ENCODE assay signal across 35 cellular contexts in the genomic region with DNA sequence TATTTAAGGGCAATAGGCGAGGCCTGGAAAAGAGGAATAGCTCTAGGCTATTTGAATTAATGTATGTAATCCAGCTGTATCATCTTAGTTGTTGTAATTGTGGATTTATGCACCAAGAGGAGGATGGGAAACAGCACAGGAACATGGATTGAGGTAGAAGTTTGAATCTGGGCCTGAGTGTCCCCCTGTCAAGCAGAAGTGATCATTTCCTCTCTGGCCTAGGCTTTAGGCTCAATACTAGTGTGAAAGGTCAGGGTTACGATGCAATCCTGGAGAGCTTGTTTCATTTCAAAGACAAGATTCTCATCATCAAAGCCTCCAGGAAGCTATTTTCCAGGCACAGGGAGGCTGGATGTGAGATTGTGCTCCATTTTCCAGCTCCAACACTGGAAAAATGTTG.
"Had no signal": no experiment of that assay in that cellular context is flagged by ENCODE, and none has a peak within 500 bp of the region (broad histone marks: within the 10 kb centered on the region; RNA-seq: fewer than 3 reads in every experiment).

No MANE protein-coding gene starts in this region.

- H3K27ac Mint-ChIP-seq: activated B cell treated with CpG ODN at 0.5 μM for 24 hours; activated CD4-positive, alpha-beta memory T cell treated with anti-CD3 and anti-CD28 coated beads for 36 hours; activated CD4-positive, alpha-beta T cell treated with anti-CD3 and anti-CD28 coated beads, Interleukin-2, amount 10 ng/mL, durations not matched to agents 24 days and 14 days; activated CD8-positive, alpha-beta T cell treated with anti-CD3 and anti-CD28 coated beads for 36 hours; activated naive CD4-positive, alpha-beta T cell treated with anti-CD3 and anti-CD28 coated beads for 36 hours; activated naive CD4-positive, alpha-beta T cell treated with anti-CD3 and anti-CD28 coated beads, Interleukin-2, amount 50 U/mL, for 72 hours; activated naive CD8-positive, alpha-beta T cell treated with anti-CD3 and anti-CD28 coated beads for 36 hours; activated T-helper 1 cell treated with anti-CD3 and anti-CD28 coated beads, Interleukin-12 subunit alpha, Interleukin-12 subunit beta, Interleukin-2, Interleukin-4 antibody, amounts not matched to agents 30 ng/mL and 10 ng/mL and 1 ng/mL, durations not matched to agents 14 hours and 24 hours and 36 hours; activated T-helper 17 cell treated with anti-CD3 and anti-CD28 coated beads, Interleukin-2, amount 50 U/mL, for 72 hours; T-helper 1 cell treated with Interleukin-12 subunit alpha and Interleukin-12 subunit beta and Interleukin-4 antibody, amounts not matched to agents 30 μg/mL and 1 μg/mL, for 36 hours; T-helper 2 cell treated with Interferon-gamma antibody and Interleukin-4, amounts not matched to agents 5 μg/mL and 100 μg/mL, for 36 hours had no signal

- ATAC-seq: activated CD8-positive, alpha-beta T cell treated with anti-CD3 and anti-CD28 coated beads for 36 hours; activated naive CD4-positive, alpha-beta T cell treated with anti-CD3 and anti-CD28 coated beads, Interleukin-2, amount 50 U/mL, for 72 hours; activated T-cell treated with anti-CD3 and anti-CD28 coated beads, Interleukin-2, amount 50 U/mL, for 4 hours; activated T-cell treated with anti-CD3 and anti-CD28 coated beads, Interleukin-2, amount 50 U/mL, for 72 hours; activated T-helper 17 cell treated with anti-CD3 and anti-CD28 coated beads, Interleukin-2, amount 50 U/mL, for 72 hours; body of pancreas had no signal

- H3K36me3 ChIP-seq: adrenal gland, brain microvascular endothelial cell, breast epithelium had no signal

- H3K9me3 ChIP-seq: adrenal gland, body of pancreas had no signal

- H3K4me3 ChIP-seq: adrenal gland, body of pancreas, breast epithelium had no signal

- H3K36me3 Mint-ChIP-seq: activated CD4-positive, alpha-beta memory T cell treated with anti-CD3 and anti-CD28 coated beads for 36 hours; activated naive CD4-positive, alpha-beta T cell treated with anti-CD3 and anti-CD28 coated beads, Interleukin-2, amount 50 U/mL, for 72 hours; activated naive CD8-positive, alpha-beta T cell treated with anti-CD3 and anti-CD28 coated beads for 36 hours had no signal

- H3K27me3 ChIP-seq: body of pancreas, brain microvascular endothelial cell had no signal

- H3K27ac ChIP-seq: adrenal gland, body of pancreas, brain microvascular endothelial cell, breast epithelium, VCaP had no signal

- H3K9me3 Mint-ChIP-seq: activated B cell treated with CpG ODN at 0.5 μM for 24 hours; activated CD4-positive, alpha-beta memory T cell treated with anti-CD3 and anti-CD28 coated beads for 36 hours; activated CD4-positive, alpha-beta T cell treated with anti-CD3 and anti-CD28 coated beads, Interleukin-2, amount 10 ng/mL, durations not matched to agents 24 days and 14 days; activated CD8-positive, alpha-beta T cell treated with anti-CD3 and anti-CD28 coated beads for 36 hours; activated naive CD4-positive, alpha-beta T cell treated with anti-CD3 and anti-CD28 coated beads for 36 hours; activated naive CD4-positive, alpha-beta T cell treated with anti-CD3 and anti-CD28 coated beads, Interleukin-2, amount 50 U/mL, for 72 hours; activated T-cell treated with anti-CD3 and anti-CD28 coated beads, Interleukin-2, amount 50 U/mL, for 4 hours; activated T-cell treated with anti-CD3 and anti-CD28 coated beads, Interleukin-2, amount 50 U/mL, for 72 hours; activated T-helper 1 cell treated with anti-CD3 and anti-CD28 coated beads, Interleukin-12 subunit alpha, Interleukin-12 subunit beta, Interleukin-2, Interleukin-4 antibody, amounts not matched to agents 30 ng/mL and 10 ng/mL and 1 ng/mL, durations not matched to agents 14 hours and 24 hours and 36 hours; activated T-helper 17 cell treated with anti-CD3 and anti-CD28 coated beads, Interleukin-2, amount 50 U/mL, for 72 hours; T-helper 1 cell treated with Interleukin-12 subunit alpha and Interleukin-12 subunit beta and Interleukin-4 antibody, amounts not matched to agents 30 μg/mL and 1 μg/mL, for 36 hours; T-helper 2 cell treated with Interferon-gamma antibody and Interleukin-4, amounts not matched to agents 5 μg/mL and 100 μg/mL, for 36 hours had no signal

- DNase-seq: activated B cell treated with CpG ODN at 0.5 μM for 24 hours; activated CD4-positive, alpha-beta memory T cell treated with anti-CD3 and anti-CD28 coated beads for 36 hours; activated CD4-positive, alpha-beta T cell treated with anti-CD3 and anti-CD28 coated beads for 4 hours; activated CD4-positive, alpha-beta T cell treated with anti-CD3 and anti-CD28 coated beads, Interleukin-2, amount 10 ng/mL, durations not matched to agents 24 days and 14 days; activated CD4-positive, alpha-beta T cell treated with anti-CD3 and anti-CD28 coated beads, Interleukin-2, amount 50 U/mL, for 1 hour; activated CD4-positive, alpha-beta T cell treated with anti-CD3 and anti-CD28 coated beads, Interleukin-2, amount 50 U/mL, for 4 hours; activated CD4-positive, CD25-positive, alpha-beta regulatory T cell treated with anti-CD3 and anti-CD28 coated beads, Interleukin-2, amount 50 U/mL, for 72 hours; activated CD8-positive, alpha-beta memory T cell treated with anti-CD3 and anti-CD28 coated beads, Interleukin-2, amount 50 U/mL, for 4 hours; activated CD8-positive, alpha-beta T cell treated with anti-CD3 and anti-CD28 coated beads for 36 hours; activated effector memory CD4-positive, alpha-beta T cell treated with anti-CD3 and anti-CD28 coated beads, Interleukin-2, amount 50 U/mL, for 16 hours; activated gamma-delta T cell treated with Interleukin-2 at 50 U/mL for 16 hours; activated naive CD4-positive, alpha-beta T cell; activated naive CD4-positive, alpha-beta T cell treated with anti-CD3 and anti-CD28 coated beads for 36 hours; activated naive CD4-positive, alpha-beta T cell treated with anti-CD3 and anti-CD28 coated beads, Interleukin-2, amount 50 U/mL, for 16 hours; activated naive CD8-positive, alpha-beta T cell treated with anti-CD3 and anti-CD28 coated beads for 36 hours; activated T-cell treated with anti-CD3 and anti-CD28 coated beads for 4 hours; activated T-cell treated with anti-CD3 and anti-CD28 coated beads, Interleukin-2, amount 50 U/mL, for 1 hour; activated T-cell treated with anti-CD3 and anti-CD28 coated beads, Interleukin-2, amount 50 U/mL, for 4 hours; activated T-cell treated with anti-CD3 and anti-CD28 coated beads, Interleukin-2, amount 50 U/mL, for 72 hours; adrenal gland; amniotic stem cell; aorta; body of pancreas; brain microvascular endothelial cell; central memory CD4-positive, alpha-beta T cell; T-helper 1 cell; T-helper 2 cell; T-helper 9 cell had no signal

- H3K4me3 Mint-ChIP-seq: activated B cell treated with CpG ODN at 0.5 μM for 24 hours; activated CD4-positive, alpha-beta memory T cell treated with anti-CD3 and anti-CD28 coated beads for 36 hours; activated CD4-positive, alpha-beta T cell treated with anti-CD3 and anti-CD28 coated beads, Interleukin-2, amount 10 ng/mL, durations not matched to agents 24 days and 14 days; activated CD8-positive, alpha-beta T cell treated with anti-CD3 and anti-CD28 coated beads for 36 hours; activated naive CD4-positive, alpha-beta T cell treated with anti-CD3 and anti-CD28 coated beads for 36 hours; activated naive CD8-positive, alpha-beta T cell treated with anti-CD3 and anti-CD28 coated beads for 36 hours; activated T-cell treated with anti-CD3 and anti-CD28 coated beads, Interleukin-2, amount 50 U/mL, for 4 hours; activated T-cell treated with anti-CD3 and anti-CD28 coated beads, Interleukin-2, amount 50 U/mL, for 72 hours; activated T-helper 1 cell treated with anti-CD3 and anti-CD28 coated beads, Interleukin-12 subunit alpha, Interleukin-12 subunit beta, Interleukin-2, Interleukin-4 antibody, amounts not matched to agents 30 ng/mL and 10 ng/mL and 1 ng/mL, durations not matched to agents 14 hours and 24 hours and 36 hours; activated T-helper 17 cell treated with anti-CD3 and anti-CD28 coated beads, Interleukin-2, amount 50 U/mL, for 72 hours; T-helper 1 cell treated with Interleukin-12 subunit alpha and Interleukin-12 subunit beta and Interleukin-4 antibody, amounts not matched to agents 30 μg/mL and 1 μg/mL, for 36 hours; T-helper 2 cell treated with Interferon-gamma antibody and Interleukin-4, amounts not matched to agents 5 μg/mL and 100 μg/mL, for 36 hours had no signal

- H3K4me1 ChIP-seq: adrenal gland, body of pancreas, breast epithelium had no signal

- H3K4me1 Mint-ChIP-seq: activated B cell treated with CpG ODN at 0.5 μM for 24 hours; activated CD4-positive, alpha-beta T cell treated with anti-CD3 and anti-CD28 coated beads, Interleukin-2, amount 10 ng/mL, durations not matched to agents 24 days and 14 days; activated naive CD8-positive, alpha-beta T cell treated with anti-CD3 and anti-CD28 coated beads for 36 hours; activated T-helper 17 cell treated with anti-CD3 and anti-CD28 coated beads, Interleukin-2, amount 50 U/mL, for 72 hours had no signal
